In genomic region chr17:34400301-34400931, GRCh38 we compare ENCODE assay signal across 29 cellular contexts. TPM values are rescaled to one million over a fixed set of nuclear protein-coding genes. Genes with fewer than 3 reads are reported as not detected.
"Had no signal": no experiment of that assay in that cellular context is flagged by ENCODE, and none has a peak within 500 bp of the region (broad histone marks: within the 10 kb centered on the region; RNA-seq: fewer than 3 reads in every experiment).

No MANE protein-coding gene starts in this region.

- DNase-seq: activated B cell treated with CpG ODN at 0.5 μM for 24 hours; activated CD4-positive, alpha-beta T cell treated with anti-CD3 and anti-CD28 coated beads for 36 hours; activated CD4-positive, alpha-beta T cell treated with anti-CD3 and anti-CD28 coated beads, Interleukin-2, amount 50 U/mL, for 4 hours; activated T-cell treated with anti-CD3 and anti-CD28 coated beads, Interleukin-2, amount 50 U/mL, for 24 hours; aorta; caudate nucleus; effector memory CD8-positive, alpha-beta T cell; esophagus squamous epithelium; gastrocnemius medialis; head of caudate nucleus; left colon; retina; sigmoid colon; stimulated activated CD4-positive, alpha-beta T cell treated with anti-CD3 and anti-CD28 coated beads, Interleukin-15, amount 100 ng/mL, for 24 hours had no signal

- H3K4me3 ChIP-seq: esophagus squamous epithelium, gastrocnemius medialis, sigmoid colon, smooth muscle cell, thoracic aorta had no signal

- H3K36me3 ChIP-seq: esophagus squamous epithelium, gastrocnemius medialis, sigmoid colon, thoracic aorta had no signal

- H3K4me3 Mint-ChIP-seq: activated B cell treated with CpG ODN at 0.5 μM for 24 hours; activated CD4-positive, alpha-beta T cell treated with anti-CD3 and anti-CD28 coated beads for 36 hours; activated T-cell treated with anti-CD3 and anti-CD28 coated beads, Interleukin-2, amount 50 U/mL, for 24 hours; activated T-helper 17 cell treated with anti-CD3 and anti-CD28 coated beads, Interleukin-2, amount 50 U/mL, for 72 hours; brain; effector memory CD8-positive, alpha-beta T cell; memory B cell; natural killer cell treated with Interleukin-12 subunit alpha and Interleukin-12 subunit beta and Interleukin-15 and Interleukin-18, amount 100 ng/mL, for 72 hours; stimulated activated memory B cell treated with anti-CD40 and anti-IgM and Interleukin-4, amounts not matched to agents 10 μg/mL and 1 μg/mL and 100 μg/mL, for 72 hours; type B pancreatic cell had no signal

- H3K27me3 Mint-ChIP-seq: activated B cell treated with CpG ODN at 0.5 μM for 24 hours; stimulated activated memory B cell treated with anti-CD40 and anti-IgM and Interleukin-4, amounts not matched to agents 10 μg/mL and 1 μg/mL and 100 μg/mL, for 72 hours had no signal

- FAIRE-seq: TTC549 had no signal

- H3K27ac Mint-ChIP-seq: activated B cell treated with CpG ODN at 0.5 μM for 24 hours; activated CD4-positive, alpha-beta T cell treated with anti-CD3 and anti-CD28 coated beads for 36 hours; activated naive CD4-positive, alpha-beta T cell treated with anti-CD3 and anti-CD28 coated beads, Interleukin-2, amount 50 U/mL, for 72 hours; activated T-cell treated with anti-CD3 and anti-CD28 coated beads, Interleukin-2, amount 50 U/mL, for 24 hours; activated T-helper 17 cell treated with anti-CD3 and anti-CD28 coated beads, Interleukin-2, amount 50 U/mL, for 72 hours; effector memory CD8-positive, alpha-beta T cell; memory B cell; natural killer cell treated with Interleukin-12 subunit alpha and Interleukin-12 subunit beta and Interleukin-15 and Interleukin-18, amount 100 ng/mL, for 72 hours; progenitor cell of endocrine pancreas; type B pancreatic cell had no signal

- H3K9me3 Mint-ChIP-seq: activated B cell treated with CpG ODN at 0.5 μM for 24 hours; activated naive CD4-positive, alpha-beta T cell treated with anti-CD3 and anti-CD28 coated beads, Interleukin-2, amount 50 U/mL, for 72 hours; activated T-cell treated with anti-CD3 and anti-CD28 coated beads, Interleukin-2, amount 50 U/mL, for 24 hours; activated T-helper 17 cell treated with anti-CD3 and anti-CD28 coated beads, Interleukin-2, amount 50 U/mL, for 72 hours; brain; effector memory CD8-positive, alpha-beta T cell; memory B cell; natural killer cell treated with Interleukin-12 subunit alpha and Interleukin-12 subunit beta and Interleukin-15 and Interleukin-18, amount 100 ng/mL, for 72 hours; stimulated activated memory B cell treated with anti-CD40 and anti-IgM and Interleukin-4, amounts not matched to agents 10 μg/mL and 1 μg/mL and 100 μg/mL, for 72 hours; type B pancreatic cell had no signal

- H3K4me1 Mint-ChIP-seq: activated CD4-positive, alpha-beta T cell treated with anti-CD3 and anti-CD28 coated beads for 36 hours; activated T-helper 17 cell treated with anti-CD3 and anti-CD28 coated beads, Interleukin-2, amount 50 U/mL, for 72 hours; brain had no signal

- H3K36me3 Mint-ChIP-seq: activated naive CD4-positive, alpha-beta T cell treated with anti-CD3 and anti-CD28 coated beads, Interleukin-2, amount 50 U/mL, for 72 hours; brain; memory B cell; natural killer cell treated with Interleukin-12 subunit alpha and Interleukin-12 subunit beta and Interleukin-15 and Interleukin-18, amount 100 ng/mL, for 72 hours; stimulated activated memory B cell treated with anti-CD40 and anti-IgM and Interleukin-4, amounts not matched to agents 10 μg/mL and 1 μg/mL and 100 μg/mL, for 72 hours; type B pancreatic cell had no signal

- H3K27me3 ChIP-seq: gastrocnemius medialis, sigmoid colon had no signal

- ATAC-seq: activated CD4-positive, alpha-beta T cell treated with anti-CD3 and anti-CD28 coated beads for 36 hours; activated naive CD4-positive, alpha-beta T cell treated with anti-CD3 and anti-CD28 coated beads, Interleukin-2, amount 50 U/mL, for 72 hours; activated T-helper 17 cell treated with anti-CD3 and anti-CD28 coated beads, Interleukin-2, amount 50 U/mL, for 72 hours; effector memory CD8-positive, alpha-beta T cell; gastrocnemius medialis; left colon; stimulated activated memory B cell treated with anti-CD40 and anti-IgM and Interleukin-4, amounts not matched to agents 10 μg/mL and 1 μg/mL and 100 μg/mL, for 72 hours had no signal

RNA-seq across cellular contexts. Expression of gene CCL1, which starts 37.4 kb away (rescaled TPM):
- total RNA-seq: activated B cell treated with CpG ODN at 0.5 μM for 24 hours; activated naive CD4-positive, alpha-beta T cell treated with anti-CD3 and anti-CD28 coated beads, Interleukin-2, amount 50 U/mL, for 72 hours; aorta; dermis microvascular lymphatic vessel endothelial cell; esophagus squamous epithelium; gastrocnemius medialis; left colon; lower leg skin; osteocyte; progenitor cell of endocrine pancreas; sigmoid colon; smooth muscle cell; thoracic aorta had no signal

RNA-seq across cellular contexts. Expression of gene CCL13, which starts 44.1 kb away (rescaled TPM):
- total RNA-seq: activated B cell treated with CpG ODN at 0.5 μM for 24 hours; activated CD4-positive, alpha-beta T cell treated with anti-CD3 and anti-CD28 coated beads for 36 hours; activated naive CD4-positive, alpha-beta T cell treated with anti-CD3 and anti-CD28 coated beads, Interleukin-2, amount 50 U/mL, for 72 hours; activated T-helper 17 cell treated with anti-CD3 and anti-CD28 coated beads, Interleukin-2, amount 50 U/mL, for 72 hours; dermis microvascular lymphatic vessel endothelial cell; natural killer cell treated with Interleukin-12 subunit alpha and Interleukin-12 subunit beta and Interleukin-15 and Interleukin-18, amount 100 ng/mL, for 72 hours; osteocyte; progenitor cell of endocrine pancreas; smooth muscle cell; T-helper 2 cell treated with Interferon-gamma antibody and Interleukin-4, amounts not matched to agents 100 ng/mL and 5 ng/mL, for 36 hours had no signal
